Comparison of ENCODE assay signal across 9 cellular contexts in the genomic region with DNA sequence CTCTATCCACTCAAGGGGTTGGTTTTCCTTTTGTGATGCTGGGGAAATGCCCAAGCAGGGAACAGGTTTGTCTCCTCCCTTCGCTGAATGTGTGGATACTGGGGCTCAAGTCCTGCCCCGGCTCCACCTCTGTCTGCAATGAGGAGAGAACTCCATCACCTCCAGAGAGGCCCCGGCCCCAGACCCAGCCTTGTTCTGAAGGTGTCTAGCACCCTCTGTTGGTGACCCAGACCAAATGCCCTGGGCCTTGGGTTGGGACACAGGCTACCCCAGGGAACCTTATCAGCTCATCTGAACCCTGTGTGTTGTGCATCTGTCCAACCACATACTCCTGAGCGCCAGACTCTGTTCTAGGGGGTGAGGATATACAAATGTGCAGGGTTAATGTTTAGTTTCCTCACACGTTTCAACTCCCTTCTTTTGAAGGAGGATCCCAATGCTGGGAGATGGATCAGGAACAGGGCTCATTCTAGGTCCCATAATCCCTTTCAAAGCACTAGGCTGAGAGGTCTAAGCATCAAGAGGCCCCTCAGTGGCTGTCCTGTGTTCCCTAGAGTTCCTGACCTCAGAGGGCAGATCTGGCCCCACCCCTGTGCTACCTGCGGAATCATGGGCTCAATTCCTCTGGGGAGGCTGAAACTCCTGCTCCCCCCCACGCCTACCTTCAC.
DNase-seq lines count a peak whose midpoint lies in the region; ATAC-seq, FAIRE-seq and TF ChIP-seq lines count a peak whose summit lies in the region.
"Had no signal": no experiment of that assay in that cellular context is flagged by ENCODE, and none has a peak within 500 bp of the region (broad histone marks: within the 10 kb centered on the region; RNA-seq: fewer than 3 reads in every experiment).

No MANE protein-coding gene starts in this region.

- H3K4me1 Mint-ChIP-seq in T-helper 17 cell, result no peaks in the 10 kb centered on the region

- no peak for TF ChIP-seq POLR2A in IMR-90 (IDR thresholded peaks at IDR 0.05; ENCODE audit: low read depth, low read length)

- no peak overlapping the region for H3K4me2 ChIP-seq in IMR-90 (ENCODE audit: low read depth, low read length)
- H3K4me2 ChIP-seq: BLaER1 had no signal

- H4K20me1 ChIP-seq in IMR-90 (ENCODE audit: insufficient read depth, low read length), result 0 out of 2 replicates have a peak, but pooled peaks cover 3% of the 10 kb centered on the region
- H4K20me1 ChIP-seq: BLaER1 had no signal

- H3K36me3 Mint-ChIP-seq in T-helper 17 cell (ENCODE audit: low read depth), result no peaks in the 10 kb centered on the region

- H3K4me3 ChIP-seq in IMR-90 (ENCODE audit: insufficient read depth, low read depth, low read length) (no peak overlapping the region), astrocyte of the spinal cord (ENCODE audit: low read depth, low read length) (no peak overlapping the region), kidney (ENCODE audit: low read length in 2 of 2) (no peak overlapping the region)
- H3K4me3 ChIP-seq: BLaER1 had no signal

- TF ChIP-seq CTCF in IMR-90 (conservative IDR thresholded peaks at IDR 0.05; ENCODE audit: low read depth, low read length), result peak; percentile 82
- peak; percentile 78 for TF ChIP-seq CTCF in astrocyte of the spinal cord (IDR thresholded peaks at IDR 0.05; ENCODE audit: low read depth, low read length)
- TF ChIP-seq CTCF in kidney (IDR thresholded peaks at IDR 0.05; ENCODE audit: borderline replicate concordance, extremely low read depth, insufficient read depth), result peak; percentile 11

- H2AK9ac ChIP-seq in IMR-90 (replicated peaks; ENCODE audit: low read depth, low read length, poor library complexity), result peak overlapping the region; percentile 35

- POLR2A ChIA-PET in IMR-90 (lab: Charles Lee; ENCODE audit: unreplicated experiment), result no interaction called here

- peaks cover 32% of the 10 kb centered on the region for H3K27me3 ChIP-seq in IMR-90 (ENCODE audit: control insufficient read depth, insufficient read depth, low read length)
- H3K27me3 ChIP-seq: BLaER1 had no signal

- no peak overlapping the region for H2AK5ac ChIP-seq in IMR-90 (ENCODE audit: low read depth, low read length)

- peak; percentile 94 for ATAC-seq in IMR-90 (ENCODE audit: low read depth)
- peak; percentile 59 for ATAC-seq in T-helper 17 cell
- no peak for ATAC-seq in GM19324 (IDR thresholded peaks at IDR 0.05; ENCODE audit: low FRiP score, unreplicated experiment)

- H3K36me3 ChIP-seq in IMR-90 (ENCODE audit: control insufficient read depth, insufficient read depth, low read length) (no peaks in the 10 kb centered on the region), kidney (ENCODE audit: control insufficient read depth in 1 of 2, insufficient read depth in 2 of 2, low read length in 2 of 2) (no peaks in the 10 kb centered on the region)
- H3K36me3 ChIP-seq: BLaER1 had no signal

- H3K18ac ChIP-seq in IMR-90 (ENCODE audit: low read depth, low read length), result no peak overlapping the region

- no peak overlapping the region for H3K23ac ChIP-seq in IMR-90 (ENCODE audit: low read depth, low read length)

- WGBS in IMR-90 (ENCODE audit: extremely low coverage in 2 of 2, insufficient read length in 1 of 2), 2 experiments, result 20% methylated on average over 1 of the region's 7 CpGs; no CpG with 5 or more reads in 1 of the 2 experiments

- H3K56ac ChIP-seq in IMR-90 (ENCODE audit: extremely low read depth, insufficient read depth, low read length), result no peak overlapping the region

- H3K4me3 Mint-ChIP-seq in T-helper 17 cell, result no peak overlapping the region

- no peaks in the 10 kb centered on the region for H3K79me1 ChIP-seq in IMR-90 (ENCODE audit: low read depth in 1 of 2, low read length in 2 of 2)

- peak; percentile 90 for TF ChIP-seq RAD21 in IMR-90 (IDR thresholded peaks at IDR 0.05; ENCODE audit: low read length)

- H2AFZ ChIP-seq in IMR-90 (replicated peaks; ENCODE audit: low read length, poor library complexity), result peak overlapping the region; percentile 13

- H3K4me1 ChIP-seq in IMR-90 (ENCODE audit: control insufficient read depth, insufficient read depth, low read length) (no peaks in the 10 kb centered on the region), kidney (ENCODE audit: control insufficient read depth in 1 of 2, insufficient read depth in 1 of 2, low read depth in 1 of 2, low read length in 2 of 2) (peaks cover 0 to 3% of the 10 kb centered on the region in 2 donors)
- H3K4me1 ChIP-seq: BLaER1 had no signal

- no peak for FAIRE-seq in kidney (lab: Jason Lieb, UNC)

- no peak overlapping the region for H4K8ac ChIP-seq in IMR-90 (ENCODE audit: low read depth in 2 of 2, low read length in 2 of 2)

- H3K14ac ChIP-seq in IMR-90 (replicated peaks; ENCODE audit: low read depth, low read length), result no peak overlapping the region

- no peak overlapping the region for H4K5ac ChIP-seq in IMR-90 (ENCODE audit: low read depth, low read length)

- no peak overlapping the region for H3K27ac Mint-ChIP-seq in T-helper 17 cell

- no peak overlapping the region for H2BK5ac ChIP-seq in IMR-90 (ENCODE audit: low read depth, low read length, poor library complexity, severe bottlenecking)

- H3K9me3 ChIP-seq in IMR-90 (ENCODE audit: control insufficient read depth, insufficient read depth, low read length), result no peaks in the 10 kb centered on the region
- H3K9me3 ChIP-seq in T-helper 17 cell (ENCODE audit: control insufficient read depth, low read length, poor library complexity, severe bottlenecking), result no peaks in the 10 kb centered on the region
- H3K9me3 ChIP-seq in kidney (ENCODE audit: control insufficient read depth in 1 of 2, low read length in 2 of 2), result no peaks in the 10 kb centered on the region
- H3K9me3 ChIP-seq: BLaER1 had no signal

- no peak overlapping the region for H3K27ac ChIP-seq in IMR-90 (ENCODE audit: insufficient read depth, low read length)
- no peak overlapping the region for H3K27ac ChIP-seq in kidney (ENCODE audit: low read depth in 2 of 2, low read length in 2 of 2)
- H3K27ac ChIP-seq: BLaER1 had no signal

- intact Hi-C loops in IMR-90 (cut with micrococcal nuclease), result loop anchor here (1.0 kb wide), 1 partner anchor 200 kb away; no protein-coding TSS in a partner anchor
- intact Hi-C loops in kidney (cut with DNase I), result no loop called here

- H2BK15ac ChIP-seq in IMR-90 (ENCODE audit: low read depth, low read length), result no peak overlapping the region

- DNase-seq in NCI-H2107 treated with DMSO at 0.1 percent for 48 hours (lab: John Stamatoyannopoulos, UW; ENCODE audit: unreplicated experiment), result peak; percentile 7
- no peak for DNase-seq in NCI-H2107 (lab: John Stamatoyannopoulos, UW)
- peak; percentile 41 for DNase-seq in IMR-90
- peak in 1 of 3 donors; percentile 30 for DNase-seq in T-helper 17 cell
- DNase-seq in astrocyte of the spinal cord (ENCODE audit: low read depth, low spot score), result peak; percentile 42
- DNase-seq in kidney, result no peak
- peak; percentile 10 to 15 for DNase-seq in stimulated activated CD8-positive, alpha-beta memory T cell treated with anti-CD3 and anti-CD28 coated beads, Interleukin-4, amount 100 ng/mL, for 4 hours (ENCODE audit: low read depth in 2 of 2, low spot score in 1 of 2)

- no peak overlapping the region for H3K4ac ChIP-seq in IMR-90 (ENCODE audit: low read depth, low read length)

- H4K91ac ChIP-seq in IMR-90 (ENCODE audit: insufficient read depth, low read depth, low read length), result no peak overlapping the region

- H2BK120ac ChIP-seq in IMR-90 (ENCODE audit: low read depth, low read length), result no peak overlapping the region

- H3K9ac ChIP-seq in IMR-90 (ENCODE audit: low read depth, low read length), result no peak overlapping the region
- no peak overlapping the region for H3K9ac ChIP-seq in kidney (ENCODE audit: low read length in 2 of 2)
- H3K9ac ChIP-seq: BLaER1 had no signal

- in situ Hi-C loops in IMR-90 (cut with MboI; ENCODE audit: low sequenced_read_pairs), result no loop called here
- in situ Hi-C loops in astrocyte of the spinal cord (cut with HindIII; ENCODE audit: low sequenced_read_pairs), result no loop called here

- no peak overlapping the region for H2BK20ac ChIP-seq in IMR-90 (ENCODE audit: low read depth, low read length)

- CTCF ChIA-PET in IMR-90 (lab: Yijun Ruan, JAX), result interaction anchor here (0.5 to 1.5 kb wide), 5 partner anchors 143 to 250 kb away, joined by 3 to 11 read pairs (median 4); no protein-coding TSS in a partner anchor

- no TSS peak for BruUV-seq in IMR-90 (replicated peaks; lab: Mats Ljungman, UMichigan)

- H3K9me1 ChIP-seq in IMR-90 (ENCODE audit: insufficient read depth, low read length), result 0 out of 2 replicates have a peak, but pooled peaks cover 4% of the 10 kb centered on the region

- dilution Hi-C loops in IMR-90 (cut with HindIII; ENCODE audit: low sequenced_read_pairs, unreplicated experiment), result no loop called here

- peaks cover 38% of the 10 kb centered on the region for H3K27me3 Mint-ChIP-seq in T-helper 17 cell

TF ChIP-seq in IMR-90, 13 proteins besides CTCF, POLR2A, EP300 and RAD21:
- TF ChIP-seq SMC3 (IDR thresholded peaks at IDR 0.05; ENCODE audit: low read depth, low read length) (peak; percentile 82), BHLHE40 (IDR thresholded peaks at IDR 0.05; ENCODE audit: low read depth, low read length) (no peak)
TF ChIP-seq in IMR-90: peak in this region for 1.

Comparison
In these comparisons a context has a peak if more than half of its experiments do, and no peak if none do; other contexts are left out.
1. DNase-seq: peak in NCI-H2107 treated with DMSO at 0.1 percent for 48 hours (single experiment), IMR-90 (single experiment), astrocyte of the spinal cord (single experiment) and stimulated activated CD8-positive, alpha-beta memory T cell treated with anti-CD3 and anti-CD28 coated beads, Interleukin-4, amount 100 ng/mL, for 4 hours (2 of 2); none in NCI-H2107 (single experiment) and kidney (single experiment).
2. CTCF ChIP-seq: peak in every context shown above with its lines; median percentile 82 in IMR-90; 78 in astrocyte of the spinal cord; 11 in kidney.